ENCODE assay signal across 1 cellular context in the genomic region with DNA sequence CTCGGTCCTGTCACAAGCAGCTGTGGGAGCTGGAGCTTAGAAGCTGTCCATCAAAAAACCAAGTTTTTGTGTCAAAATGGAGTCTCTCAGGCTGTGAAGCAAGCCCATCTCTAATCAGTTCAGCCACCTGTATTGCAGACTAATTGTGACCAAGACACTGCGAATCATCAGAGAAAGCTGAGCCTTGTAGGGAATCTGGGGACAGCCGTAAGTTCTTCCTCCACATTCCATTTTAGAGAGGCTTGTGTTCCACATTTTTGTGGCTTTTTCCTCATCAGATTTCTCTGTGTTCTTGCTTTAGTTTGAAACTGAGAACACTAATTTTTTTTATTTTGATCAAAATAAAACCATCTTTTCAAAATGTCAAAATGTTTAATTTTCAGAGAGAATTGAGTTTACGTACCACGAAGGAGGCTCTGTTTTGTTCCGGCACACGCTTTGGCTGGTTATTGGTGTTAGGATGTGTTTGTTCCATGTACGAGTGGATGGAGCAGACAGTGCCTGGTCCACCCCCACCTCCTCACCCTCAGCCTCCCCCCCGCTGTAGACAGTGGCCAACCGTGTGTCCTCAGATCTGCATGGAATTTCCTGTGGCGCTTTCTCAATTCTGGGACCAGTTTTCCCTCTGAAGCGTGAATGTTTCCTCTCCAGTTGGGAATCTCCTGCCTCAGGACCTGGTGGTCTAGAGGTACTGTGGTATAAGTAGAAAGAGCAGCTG.
TF ChIP-seq lines count a peak whose summit lies in the region.

No MANE protein-coding gene starts in this region.

TF ChIP-seq in K562, 482 proteins besides CTCF, POLR2A, EP300 and RAD21 (continued from another document):
- TF ChIP-seq, protein P1, sequence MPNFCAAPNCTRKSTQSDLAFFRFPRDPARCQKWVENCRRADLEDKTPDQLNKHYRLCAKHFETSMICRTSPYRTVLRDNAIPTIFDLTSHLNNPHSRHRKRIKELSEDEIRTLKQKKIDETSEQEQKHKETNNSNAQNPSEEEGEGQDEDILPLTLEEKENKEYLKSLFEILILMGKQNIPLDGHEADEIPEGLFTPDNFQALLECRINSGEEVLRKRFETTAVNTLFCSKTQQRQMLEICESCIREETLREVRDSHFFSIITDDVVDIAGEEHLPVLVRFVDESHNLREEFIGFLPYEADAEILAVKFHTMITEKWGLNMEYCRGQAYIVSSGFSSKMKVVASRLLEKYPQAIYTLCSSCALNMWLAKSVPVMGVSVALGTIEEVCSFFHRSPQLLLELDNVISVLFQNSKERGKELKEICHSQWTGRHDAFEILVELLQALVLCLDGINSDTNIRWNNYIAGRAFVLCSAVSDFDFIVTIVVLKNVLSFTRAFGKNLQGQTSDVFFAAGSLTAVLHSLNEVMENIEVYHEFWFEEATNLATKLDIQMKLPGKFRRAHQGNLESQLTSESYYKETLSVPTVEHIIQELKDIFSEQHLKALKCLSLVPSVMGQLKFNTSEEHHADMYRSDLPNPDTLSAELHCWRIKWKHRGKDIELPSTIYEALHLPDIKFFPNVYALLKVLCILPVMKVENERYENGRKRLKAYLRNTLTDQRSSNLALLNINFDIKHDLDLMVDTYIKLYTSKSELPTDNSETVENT (CRISPR knock-in tag; IDR thresholded peaks at IDR 0.05) = no peak
- TF ChIP-seq CBFA2T3 (IDR thresholded peaks at IDR 0.05) (0 out of 2 replicates have a peak, but pooled peaks have one; percentile 13), IRF2 (CRISPR knock-in tag; IDR thresholded peaks at IDR 0.05) (no peak), SNIP1 (IDR thresholded peaks at IDR 0.05; ENCODE audit: low read depth) (no peak)
